ENCODE assay signal across 8 cellular contexts in the genomic region with DNA sequence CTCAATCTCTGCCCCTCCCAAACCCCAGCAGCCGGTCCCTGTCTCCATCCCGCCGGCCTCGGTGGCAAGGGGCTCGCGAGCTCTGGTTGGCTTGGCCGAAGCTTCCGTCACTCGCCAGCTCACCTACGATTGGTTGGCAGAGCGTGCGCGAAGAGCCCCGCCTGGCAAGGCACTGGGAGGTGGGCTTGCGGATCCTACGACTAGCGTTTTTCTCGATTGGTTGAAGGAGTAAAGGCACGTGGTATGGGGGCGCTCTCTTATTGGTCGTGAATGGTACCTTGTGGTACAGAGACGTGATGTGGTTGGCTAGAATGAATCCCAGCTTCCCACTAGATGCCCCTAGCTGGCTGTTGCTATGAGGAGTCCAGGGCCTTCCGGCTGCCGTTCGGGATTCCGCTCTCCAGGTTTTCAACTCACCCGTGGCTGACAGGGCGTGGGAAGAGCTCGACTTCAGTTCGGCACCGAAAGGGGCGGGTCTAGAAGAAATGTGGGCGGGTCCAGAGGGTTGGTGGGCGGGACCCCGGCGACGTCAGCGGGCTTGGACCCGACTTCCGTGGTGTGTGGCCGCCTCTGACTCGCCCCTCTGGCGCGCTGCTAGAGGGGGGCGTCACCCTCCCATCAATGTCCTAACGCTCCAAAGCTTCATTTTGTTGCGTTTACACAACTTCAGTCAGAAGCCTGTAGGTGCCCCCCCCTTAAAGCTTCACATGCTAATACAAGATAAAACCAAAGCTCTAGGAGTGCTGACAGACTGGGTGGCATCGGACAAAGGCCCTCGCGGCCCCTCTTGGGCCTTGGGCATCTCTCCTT. TPM values are rescaled to one million over a fixed set of nuclear protein-coding genes. Genes with fewer than 3 reads are reported as not detected.
DNase-seq lines count a peak whose midpoint lies in the region; ATAC-seq lines count a peak whose summit lies in the region.

No MANE protein-coding gene starts in this region.

- DNase-seq in C1 segment of cervical spinal cord (lab: John Stamatoyannopoulos, UW), result peak; percentile 98 to 100 (median 100)
- DNase-seq in NCI-H69 (lab: John Stamatoyannopoulos, UW), result peak; percentile 100
- DNase-seq in activated CD4-positive, alpha-beta T cell treated with anti-CD3 and anti-CD28 coated beads, Interleukin-2, amount 50 U/mL, for 1 hour, result peak; percentile 98
- peak; percentile 97 for DNase-seq in cortex of kidney (lab: John Stamatoyannopoulos, UW)
- peak; percentile 98 to 99 for DNase-seq in left colon
- peak; percentile 96 to 98 for DNase-seq in stimulated activated CD4-positive, alpha-beta T cell treated with anti-CD3 and anti-CD28 coated beads, Interleukin-1b, Interleukin-23, amount 100 ng/mL, for 4 hours (ENCODE audit: low read depth in 2 of 2)

- ATAC-seq in GM19372 (IDR thresholded peaks at IDR 0.05; ENCODE audit: low read depth, unreplicated experiment) (peak; percentile 72), HG03521 (IDR thresholded peaks at IDR 0.05; ENCODE audit: unreplicated experiment) (peak; percentile 72), left colon (peak; percentile 83)

- intact Hi-C loops in left colon (cut with DNase I, micrococcal nuclease), result loop anchor here in 1 of 2 donors (10.0 kb wide), 1 partner anchor 208 kb away; a partner anchor contains a TSS

RNA-seq across cellular contexts. Expression of a gene that starts 0.8 kb away (rescaled TPM):
- 10 to 100 TPM; 30.7 to 33.2 TPM for total RNA-seq in left colon

Comparison
In these comparisons a context has a peak if more than half of its experiments do, and no peak if none do; other contexts are left out.
1. Peak in every context shown above with its lines: DNase-seq and ATAC-seq.